In the genomic region with DNA sequence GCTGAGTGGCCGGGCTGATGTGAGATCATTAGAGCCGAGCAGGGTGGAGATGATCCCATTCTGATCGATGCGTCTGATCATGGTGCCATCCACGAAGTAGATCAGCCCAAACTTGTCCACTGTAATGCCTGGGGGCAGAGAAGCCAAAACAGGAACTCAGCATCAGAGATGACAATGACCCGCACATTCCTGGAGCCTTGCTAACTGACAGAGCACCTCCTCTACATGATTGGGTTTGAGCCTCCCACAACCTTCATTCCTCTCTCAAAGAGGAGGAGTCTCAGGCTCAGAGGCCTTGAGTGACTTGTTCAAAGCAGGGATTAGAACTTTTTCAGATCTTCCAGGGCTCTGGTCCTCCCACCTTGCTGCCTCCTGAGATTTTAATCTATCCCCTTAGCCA, we compare ENCODE assay signal across 2 cellular contexts.
TF ChIP-seq lines count a peak whose summit lies in the region.

No MANE protein-coding gene starts in this region.

TF ChIP-seq in SK-N-SH treated with all-trans-retinoic acid at 6 μM for 48 hours, 23 proteins besides CTCF, POLR2A, EP300 and RAD21 (continued from another document):
- TF ChIP-seq, protein P1, sequence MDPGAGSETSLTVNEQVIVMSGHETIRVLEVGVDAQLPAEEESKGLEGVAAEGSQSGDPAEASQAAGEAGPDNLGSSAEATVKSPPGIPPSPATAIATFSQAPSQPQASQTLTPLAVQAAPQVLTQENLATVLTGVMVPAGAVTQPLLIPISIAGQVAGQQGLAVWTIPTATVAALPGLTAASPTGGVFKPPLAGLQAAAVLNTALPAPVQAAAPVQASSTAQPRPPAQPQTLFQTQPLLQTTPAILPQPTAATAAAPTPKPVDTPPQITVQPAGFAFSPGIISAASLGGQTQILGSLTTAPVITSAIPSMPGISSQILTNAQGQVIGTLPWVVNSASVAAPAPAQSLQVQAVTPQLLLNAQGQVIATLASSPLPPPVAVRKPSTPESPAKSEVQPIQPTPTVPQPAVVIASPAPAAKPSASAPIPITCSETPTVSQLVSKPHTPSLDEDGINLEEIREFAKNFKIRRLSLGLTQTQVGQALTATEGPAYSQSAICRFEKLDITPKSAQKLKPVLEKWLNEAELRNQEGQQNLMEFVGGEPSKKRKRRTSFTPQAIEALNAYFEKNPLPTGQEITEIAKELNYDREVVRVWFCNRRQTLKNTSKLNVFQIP (CRISPR knock-in tag; IDR thresholded peaks at IDR 0.05; ENCODE audit: borderline replicate concordance, low read depth) = no peak
- TF ChIP-seq CSDC2 (CRISPR knock-in tag; IDR thresholded peaks at IDR 0.05) = no peak
- TF ChIP-seq ZNF70 (CRISPR knock-in tag; IDR thresholded peaks at IDR 0.05) = no peak
- TF ChIP-seq ISL1 (CRISPR knock-in tag; IDR thresholded peaks at IDR 0.05) = no peak
- TF ChIP-seq RARB (CRISPR knock-in tag; IDR thresholded peaks at IDR 0.05) = no peak
- no peak for TF ChIP-seq ZNF8 (CRISPR knock-in tag; IDR thresholded peaks at IDR 0.05)
- TF ChIP-seq, protein P2, sequence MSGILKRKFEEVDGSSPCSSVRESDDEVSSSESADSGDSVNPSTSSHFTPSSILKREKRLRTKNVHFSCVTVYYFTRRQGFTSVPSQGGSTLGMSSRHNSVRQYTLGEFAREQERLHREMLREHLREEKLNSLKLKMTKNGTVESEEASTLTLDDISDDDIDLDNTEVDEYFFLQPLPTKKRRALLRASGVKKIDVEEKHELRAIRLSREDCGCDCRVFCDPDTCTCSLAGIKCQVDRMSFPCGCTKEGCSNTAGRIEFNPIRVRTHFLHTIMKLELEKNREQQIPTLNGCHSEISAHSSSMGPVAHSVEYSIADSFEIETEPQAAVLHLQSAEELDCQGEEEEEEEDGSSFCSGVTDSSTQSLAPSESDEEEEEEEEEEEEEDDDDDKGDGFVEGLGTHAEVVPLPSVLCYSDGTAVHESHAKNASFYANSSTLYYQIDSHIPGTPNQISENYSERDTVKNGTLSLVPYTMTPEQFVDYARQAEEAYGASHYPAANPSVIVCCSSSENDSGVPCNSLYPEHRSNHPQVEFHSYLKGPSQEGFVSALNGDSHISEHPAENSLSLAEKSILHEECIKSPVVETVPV (CRISPR knock-in tag; IDR thresholded peaks at IDR 0.05) = no peak
- TF ChIP-seq SNAI2 (CRISPR knock-in tag; IDR thresholded peaks at IDR 0.05) = no peak
- no peak for TF ChIP-seq ESRRG (CRISPR knock-in tag; IDR thresholded peaks at IDR 0.05)
- TF ChIP-seq ARNTL (CRISPR knock-in tag; IDR thresholded peaks at IDR 0.05; ENCODE audit: borderline replicate concordance, low read depth) = no peak
- TF ChIP-seq GLIS3 (CRISPR knock-in tag; IDR thresholded peaks at IDR 0.05) = no peak
- no peak for TF ChIP-seq ZFP3 (CRISPR knock-in tag; IDR thresholded peaks at IDR 0.05)
- TF ChIP-seq PATZ1 (CRISPR knock-in tag; IDR thresholded peaks at IDR 0.05; ENCODE audit: borderline replicate concordance) = no peak
- no peak for TF ChIP-seq CREB5 (CRISPR knock-in tag; IDR thresholded peaks at IDR 0.05; ENCODE audit: low read depth)
- TF ChIP-seq PPARA (CRISPR knock-in tag; IDR thresholded peaks at IDR 0.05; ENCODE audit: borderline replicate concordance) = no peak

TF ChIP-seq in SK-N-SH, 30 proteins besides CTCF, POLR2A, EP300 and RAD21 (continued from another document):
- TF ChIP-seq RFX5 (IDR thresholded peaks at IDR 0.05; ENCODE audit: low read length) (no peak), NRF1 (IDR thresholded peaks at IDR 0.05; ENCODE audit: low read depth, low read length) (no peak), FOXJ3 (CRISPR knock-in tag; IDR thresholded peaks at IDR 0.05) (no peak), RCOR1 (IDR thresholded peaks at IDR 0.05; ENCODE audit: low read length) (no peak), SIN3A (IDR thresholded peaks at IDR 0.05; ENCODE audit: borderline replicate concordance, low read depth, low read length) (no peak), MXI1 (IDR thresholded peaks at IDR 0.05; ENCODE audit: low read depth, low read length) (no peak), IRF3 (IDR thresholded peaks at IDR 0.05; ENCODE audit: low read depth, low read length) (no peak), ELF1 (IDR thresholded peaks at IDR 0.05) (no peak), TCF12 (IDR thresholded peaks at IDR 0.05) (no peak)
- TF ChIP-seq, protein P3, sequence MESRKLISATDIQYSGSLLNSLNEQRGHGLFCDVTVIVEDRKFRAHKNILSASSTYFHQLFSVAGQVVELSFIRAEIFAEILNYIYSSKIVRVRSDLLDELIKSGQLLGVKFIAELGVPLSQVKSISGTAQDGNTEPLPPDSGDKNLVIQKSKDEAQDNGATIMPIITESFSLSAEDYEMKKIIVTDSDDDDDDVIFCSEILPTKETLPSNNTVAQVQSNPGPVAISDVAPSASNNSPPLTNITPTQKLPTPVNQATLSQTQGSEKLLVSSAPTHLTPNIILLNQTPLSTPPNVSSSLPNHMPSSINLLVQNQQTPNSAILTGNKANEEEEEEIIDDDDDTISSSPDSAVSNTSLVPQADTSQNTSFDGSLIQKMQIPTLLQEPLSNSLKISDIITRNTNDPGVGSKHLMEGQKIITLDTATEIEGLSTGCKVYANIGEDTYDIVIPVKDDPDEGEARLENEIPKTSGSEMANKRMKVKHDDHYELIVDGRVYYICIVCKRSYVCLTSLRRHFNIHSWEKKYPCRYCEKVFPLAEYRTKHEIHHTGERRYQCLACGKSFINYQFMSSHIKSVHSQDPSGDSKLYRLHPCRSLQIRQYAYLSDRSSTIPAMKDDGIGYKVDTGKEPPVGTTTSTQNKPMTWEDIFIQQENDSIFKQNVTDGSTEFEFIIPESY (IDR thresholded peaks at IDR 0.05; ENCODE audit: borderline replicate concordance, low read depth) = no peak
- TF ChIP-seq, protein P4, sequence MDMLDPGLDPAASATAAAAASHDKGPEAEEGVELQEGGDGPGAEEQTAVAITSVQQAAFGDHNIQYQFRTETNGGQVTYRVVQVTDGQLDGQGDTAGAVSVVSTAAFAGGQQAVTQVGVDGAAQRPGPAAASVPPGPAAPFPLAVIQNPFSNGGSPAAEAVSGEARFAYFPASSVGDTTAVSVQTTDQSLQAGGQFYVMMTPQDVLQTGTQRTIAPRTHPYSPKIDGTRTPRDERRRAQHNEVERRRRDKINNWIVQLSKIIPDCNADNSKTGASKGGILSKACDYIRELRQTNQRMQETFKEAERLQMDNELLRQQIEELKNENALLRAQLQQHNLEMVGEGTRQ (IDR thresholded peaks at IDR 0.05; ENCODE audit: borderline replicate concordance, low read depth, low read length) = no peak
